ENCODE assay signal across 22 cellular contexts in genomic region chr1:231677442-231677841, GRCh38. TPM values are rescaled to one million over a fixed set of nuclear protein-coding genes. Genes with fewer than 3 reads are reported as not detected.
DNase-seq lines count a peak whose midpoint lies in the region; ATAC-seq, FAIRE-seq and TF ChIP-seq lines count a peak whose summit lies in the region.
"Had no signal": no experiment of that assay in that cellular context is flagged by ENCODE, and none has a peak within 500 bp of the region (broad histone marks: within the 10 kb centered on the region; RNA-seq: fewer than 3 reads in every experiment).

No MANE protein-coding gene starts in this region.

- H3K9ac ChIP-seq in IMR-90 (ENCODE audit: low read depth, low read length) (no peak overlapping the region), K562 (ENCODE audit: insufficient read depth in 1 of 2, low read depth in 2 of 2, low read length in 2 of 2) (no peak overlapping the region)
- H3K9ac ChIP-seq: BLaER1 had no signal

- H3K79me2 ChIP-seq in K562 (ENCODE audit: control insufficient read depth, insufficient read depth, low read length) = no peaks in the 10 kb centered on the region

- BruUV-seq in IMR-90 (replicated peaks; lab: Mats Ljungman, UMichigan) = no TSS peak
- BruUV-seq in K562 (replicated peaks; lab: Mats Ljungman, UMichigan) = no TSS peak

- CTCF ChIA-PET in IMR-90 (lab: Yijun Ruan, JAX) = no interaction called here
- CTCF ChIA-PET in K562 (lab: Yijun Ruan, JAX; ENCODE audit: low intra/inter-chr PET ratio) = no interaction called here

- peaks cover 4% of the 10 kb centered on the region; the same call in 1 of the 2 replicates for H3K9me1 ChIP-seq in IMR-90 (ENCODE audit: insufficient read depth, low read length)
- no peaks in the 10 kb centered on the region for H3K9me1 ChIP-seq in K562 (ENCODE audit: control insufficient read depth, insufficient read depth, low read length)

- H2AK9ac ChIP-seq in IMR-90 (replicated peaks; ENCODE audit: low read depth, low read length, poor library complexity) = no peak overlapping the region

- H3K4me3 Mint-ChIP-seq in nephron progenitor cell = no peak overlapping the region
- H3K4me3 Mint-ChIP-seq: CD14-positive monocyte; CD4-positive, alpha-beta memory T cell; CD4-positive, CD25-positive, alpha-beta regulatory T cell; CD8-positive, alpha-beta memory T cell had no signal

- no peak overlapping the region for H4K8ac ChIP-seq in IMR-90 (ENCODE audit: low read depth in 2 of 2, low read length in 2 of 2)

- H3K27ac ChIP-seq in IMR-90 (ENCODE audit: insufficient read depth, low read length) = peak overlapping the region; percentile 39; the same call in 1 of the 2 replicates
- no peak overlapping the region for H3K27ac ChIP-seq in K562 (ENCODE audit: extremely low read depth, low read depth, low read length)
- H3K27ac ChIP-seq: BLaER1 had no signal

- intact Hi-C loops in IMR-90 (cut with micrococcal nuclease) = no loop called here
- intact Hi-C loops in K562 (cut with micrococcal nuclease) = no loop called here

- H4K20me1 ChIP-seq in IMR-90 (ENCODE audit: insufficient read depth, low read length) = no peaks in the 10 kb centered on the region
- no peaks in the 10 kb centered on the region for H4K20me1 ChIP-seq in K562 (replicated peaks; ENCODE audit: control insufficient read depth, insufficient read depth, low read length)
- H4K20me1 ChIP-seq: BLaER1 had no signal

- peaks cover 5% of the 10 kb centered on the region for H3K4me1 ChIP-seq in IMR-90 (ENCODE audit: control insufficient read depth, insufficient read depth, low read length)
- no peaks in the 10 kb centered on the region for H3K4me1 ChIP-seq in K562 (replicated peaks in 1 of 2; ENCODE audit: control insufficient read depth in 2 of 2, insufficient read depth in 2 of 2, low read length in 2 of 2)

- POLR2A ChIA-PET in IMR-90 (lab: Charles Lee; ENCODE audit: unreplicated experiment) = no interaction called here
- POLR2A ChIA-PET in K562 (lab: Yijun Ruan, JAX) = no interaction called here

- no peak overlapping the region for H3K18ac ChIP-seq in IMR-90 (ENCODE audit: low read depth, low read length)

- H2BK120ac ChIP-seq in IMR-90 (ENCODE audit: low read depth, low read length) = 0 out of 2 replicates have a peak overlapping the region, but pooled peaks have one; percentile 10

- no peak overlapping the region for H2BK20ac ChIP-seq in IMR-90 (ENCODE audit: low read depth, low read length)

- TF ChIP-seq POLR2A in IMR-90 (IDR thresholded peaks at IDR 0.05; ENCODE audit: low read depth, low read length) = no peak
- no peak for TF ChIP-seq POLR2A in K562 (conservative IDR thresholded peaks at IDR 0.05)

- no peaks in the 10 kb centered on the region for H3K36me3 ChIP-seq in IMR-90 (ENCODE audit: control insufficient read depth, insufficient read depth, low read length)
- no peaks in the 10 kb centered on the region for H3K36me3 ChIP-seq in K562 (ENCODE audit: control insufficient read depth, insufficient read depth, low read length)
- H3K36me3 ChIP-seq: BE2C had no signal

- peaks cover 3 to 15% of the 10 kb centered on the region in 2 experiments; a peak in 2 of 4 replicates for H3K79me1 ChIP-seq in IMR-90 (ENCODE audit: low read depth in 1 of 2, low read length in 2 of 2)

- no peak overlapping the region for H3K23ac ChIP-seq in IMR-90 (ENCODE audit: low read depth, low read length)

- no peak overlapping the region for H3K56ac ChIP-seq in IMR-90 (ENCODE audit: extremely low read depth, insufficient read depth, low read length)

- H3K27ac Mint-ChIP-seq in nephron progenitor cell = peak overlapping the region; percentile 33
- H3K27ac Mint-ChIP-seq: CD4-positive, alpha-beta memory T cell had no signal

- H2AFZ ChIP-seq in IMR-90 (replicated peaks; ENCODE audit: low read length, poor library complexity) (no peak overlapping the region), K562 (ENCODE audit: low read depth, low read length) (no peak overlapping the region)

- DNase-seq in IMR-90 (no peak), K562 (ENCODE audit: extremely low read depth in 1 of 4, low spot score in 3 of 4) (no peak), nephron progenitor cell (no peak), COLO829 (ENCODE audit: low spot score) (no peak)
- DNase-seq in activated effector memory CD4-positive, alpha-beta T cell treated with anti-CD3 and anti-CD28 coated beads, Interleukin-2, amount 50 U/mL, for 16 hours = no peak
- DNase-seq: 8988T; ACHN; BE2C; C1 segment of cervical spinal cord; Caco-2; Calu3; CD4-positive, alpha-beta memory T cell; CD4-positive, CD25-positive, alpha-beta regulatory T cell; CD8-positive, alpha-beta memory T cell; DMS79 treated with DMSO at 0.1 percent for 48 hours; GF-D8 had no signal

- H2BK5ac ChIP-seq in IMR-90 (ENCODE audit: low read depth, low read length, poor library complexity, severe bottlenecking) = peak overlapping the region; percentile 39

- no peak overlapping the region for H2BK15ac ChIP-seq in IMR-90 (ENCODE audit: low read depth, low read length)

- no peaks in the 10 kb centered on the region for H3K27me3 Mint-ChIP-seq in nephron progenitor cell (ENCODE audit: low read depth, poor library complexity)
- H3K27me3 Mint-ChIP-seq: CD4-positive, alpha-beta memory T cell; CD4-positive, CD25-positive, alpha-beta regulatory T cell had no signal

- ATAC-seq in IMR-90 (ENCODE audit: low read depth) (no peak), K562 (no peak)

- no peak overlapping the region for H3K4me3 ChIP-seq in IMR-90 (ENCODE audit: insufficient read depth, low read depth, low read length)
- H3K4me3 ChIP-seq in K562 = no peak overlapping the region
- H3K4me3 ChIP-seq: BLaER1 had no signal

- H3K27me3 ChIP-seq in IMR-90 (ENCODE audit: control insufficient read depth, insufficient read depth, low read length) (no peaks in the 10 kb centered on the region), K562 (ENCODE audit: control insufficient read depth in 2 of 2, insufficient read depth in 2 of 2, low read length in 2 of 2) (peaks cover 22 to 29% of the 10 kb centered on the region in 2 experiments; a peak in 4 of 5 replicates)
- H3K27me3 ChIP-seq: BE2C, BLaER1 had no signal

- H3K9me3 Mint-ChIP-seq in nephron progenitor cell = peaks cover 4% of the 10 kb centered on the region
- H3K9me3 Mint-ChIP-seq: CD14-positive monocyte; CD4-positive, alpha-beta memory T cell had no signal

- in situ Hi-C loops in IMR-90 (cut with MboI; ENCODE audit: low sequenced_read_pairs) (no loop called here), K562 (cut with MboI) (no loop called here)

- peaks cover 26% of the 10 kb centered on the region for H3K4me1 Mint-ChIP-seq in nephron progenitor cell

- H4K91ac ChIP-seq in IMR-90 (ENCODE audit: insufficient read depth, low read depth, low read length) = no peak overlapping the region; the same call in 1 of the 2 replicates

- 93% methylated on average over 3 of the region's 10 CpGs; no CpG with 5 or more reads in 1 of the 2 experiments for WGBS in IMR-90 (ENCODE audit: extremely low coverage in 2 of 2, insufficient read length in 1 of 2), 2 experiments
- under 1% methylated on average over 10 of the region's 10 CpGs for whole genome bisulfite sequencing in K562 (ENCODE audit: insufficient coverage, low coverage, missing lambda C conversion rate)

- FAIRE-seq in K562 (lab: Jason Lieb, UNC) = no peak
- FAIRE-seq: A204.1, G401.6, GM12891, GM19239 had no signal

- TF ChIP-seq RAD21 in IMR-90 (IDR thresholded peaks at IDR 0.05; ENCODE audit: low read length) = no peak
- no peak for TF ChIP-seq RAD21 in K562 (CRISPR knock-in tag; conservative IDR thresholded peaks at IDR 0.05 in 1 of 2, IDR thresholded peaks at IDR 0.05 in 1 of 2)

- no peak overlapping the region for H3K14ac ChIP-seq in IMR-90 (replicated peaks; ENCODE audit: low read depth, low read length)

- peaks cover 3% of the 10 kb centered on the region for H3K36me3 Mint-ChIP-seq in nephron progenitor cell (ENCODE audit: low read depth)

- TF ChIP-seq CTCF in IMR-90 (conservative IDR thresholded peaks at IDR 0.05; ENCODE audit: low read depth, low read length) = no peak
- TF ChIP-seq CTCF in K562 (IDR thresholded peaks at IDR 0.05 in 2 of 3, conservative IDR thresholded peaks at IDR 0.05 in 1 of 3; ENCODE audit: insufficient read depth in 2 of 3, low read depth in 1 of 3, low read length in 3 of 3) = no peak
- no peak for TF ChIP-seq CTCF in nephron progenitor cell (IDR thresholded peaks at IDR 0.05)

- no peak overlapping the region for H2AK5ac ChIP-seq in IMR-90 (ENCODE audit: low read depth, low read length)

- no peaks in the 10 kb centered on the region for H3K9me3 ChIP-seq in IMR-90 (ENCODE audit: control insufficient read depth, insufficient read depth, low read length)
- H3K9me3 ChIP-seq in K562 (replicated peaks; ENCODE audit: control insufficient read depth, insufficient read depth, low read depth, low read length) = no peaks in the 10 kb centered on the region
- H3K9me3 ChIP-seq: BE2C, Caco-2 had no signal

- no peak overlapping the region for H3K4me2 ChIP-seq in IMR-90 (ENCODE audit: low read depth, low read length)
- no peak overlapping the region for H3K4me2 ChIP-seq in K562 (ENCODE audit: insufficient read depth, low read length)
- H3K4me2 ChIP-seq: BLaER1 had no signal

- H4K5ac ChIP-seq in IMR-90 (ENCODE audit: low read depth, low read length) = no peak overlapping the region

- peak overlapping the region; percentile 14; the same call in 1 of the 2 replicates for H3K4ac ChIP-seq in IMR-90 (ENCODE audit: low read depth, low read length)

- dilution Hi-C loops in IMR-90 (cut with HindIII; ENCODE audit: low sequenced_read_pairs, unreplicated experiment) = no loop called here

- TF ChIP-seq EP300 in K562 (IDR thresholded peaks at IDR 0.05; ENCODE audit: low read length) = no peak

RNA-seq across cellular contexts. Expression of gene DISC1, which starts 50.9 kb away (rescaled TPM):
- total RNA-seq in IMR-90 (2012; rRNA removed) = 6.1 and 7.0 TPM in 2 replicates
- polyA plus RNA-seq in IMR-90 (2012; rRNA removed) = 1.8 and 2.2 TPM in 2 replicates
- polyA plus RNA-seq in IMR-90 (2012; cell fraction: cytosol; rRNA removed) = 1.1 and 1.7 TPM in 2 replicates
- polyA plus RNA-seq in IMR-90 (2012; cell fraction: nucleus; rRNA removed; ENCODE audit: low replicate concordance) = 3.9 and 6.5 TPM in 2 replicates
- total RNA-seq in K562 (2011; cell fraction: chromatin; rRNA removed; ENCODE audit: low replicate concordance) = 0.37 and 0.74 TPM in 2 replicates
- 0.17 and 0.26 TPM in 2 replicates for total RNA-seq in K562 (2011; cell fraction: nucleolus; rRNA removed)
- 0.15 and 0.31 TPM in 2 replicates for total RNA-seq in K562 (2011; cell fraction: nucleoplasm; rRNA removed)
- total RNA-seq in K562 (2014; rRNA removed) = 0.04 and 0.09 TPM in 2 replicates
- total RNA-seq in K562 (2014; rRNA removed; fragmentation: Illumina TruSeq; extraction: Trizol) = 0.10 and 0.11 TPM in 2 replicates
- 0.07 and 0.08 TPM in 2 replicates for total RNA-seq in K562 (2015; rRNA removed; fragmentation: Illumina TruSeq; extraction: Trizol)
- total RNA-seq in K562 (2021) = 0.09 and 0.16 TPM in 2 replicates
- 0.08 TPM in 2 replicates for polyA plus RNA-seq in K562 (2011; rRNA removed)
- 0.04 TPM in 1 of 2 replicates, not detected in the other for polyA plus RNA-seq in K562 (2011; cell fraction: cytosol; rRNA removed)
- polyA plus RNA-seq in K562 (2011; cell fraction: nucleus; rRNA removed) = 0.10 and 0.33 TPM in 2 replicates
- polyA plus RNA-seq in K562 (2012) = 0.05 and 0.33 TPM in 2 replicates
- 0.01 and 0.03 TPM in 2 replicates for polyA plus RNA-seq in K562 (2014; fragmentation: Illumina TruSeq; extraction: Trizol)
- under 1 TPM in 1 of 2 experiments, not detected in 1; 0.01 TPM for polyA plus RNA-seq in K562 (2014; fragmentation: Nextera tagmentation; extraction: Ambion mirVana)
- polyA plus RNA-seq in K562 (2014; rRNA removed) = 0.03 TPM in 1 of 2 replicates, not detected in the other
- polyA minus RNA-seq in K562 (2011; rRNA and poly(A)+ RNA removed) = 0.18 TPM in 2 replicates
- not detected in 2 replicates for polyA minus RNA-seq in K562 (2011; cell fraction: cytosol; rRNA and poly(A)+ RNA removed)
- polyA minus RNA-seq in K562 (2011; cell fraction: nucleus; rRNA and poly(A)+ RNA removed) = 0.27 and 1.00 TPM in 2 replicates
